22 cellular contexts compared by ENCODE assay signal in genomic region chr9:135963938-135964337, GRCh38.
"Had no signal": no experiment of that assay in that cellular context is flagged by ENCODE, and none has a peak within 500 bp of the region (broad histone marks: within the 10 kb centered on the region; RNA-seq: fewer than 3 reads in every experiment).

No MANE protein-coding gene starts in this region.

- H3K27ac Mint-ChIP-seq: stimulated activated effector memory CD8-positive, alpha-beta T cell treated with anti-CD3 and anti-CD28 coated beads, Interleukin-12 subunit alpha, Interleukin-12 subunit beta, amount 100 ng/mL, for 72 hours; type B pancreatic cell had no signal

- H3K4me3 ChIP-seq: coronary artery, heart left ventricle, mucosa of descending colon, psoas muscle, right lobe of liver, suprapubic skin, thyroid gland had no signal

- H3K9me3 ChIP-seq: heart left ventricle, mucosa of descending colon, psoas muscle, right lobe of liver, suprapubic skin, thyroid gland had no signal

- ATAC-seq: esophagus mucosa; heart left ventricle; left lobe of liver; mucosa of descending colon; naive thymus-derived CD8-positive, alpha-beta T cell; psoas muscle; right lobe of liver; stimulated activated effector memory CD8-positive, alpha-beta T cell treated with anti-CD3 and anti-CD28 coated beads, Interleukin-12 subunit alpha, Interleukin-12 subunit beta, amount 100 ng/mL, for 72 hours; stimulated activated naive CD8-positive, alpha-beta T cell treated with anti-CD3 and anti-CD28 coated beads, Interleukin-15, Interleukin-2, amounts not matched to agents 100 U/mL and 50 U/mL, for 24 hours had no signal

- H3K9me3 Mint-ChIP-seq: naive thymus-derived CD8-positive, alpha-beta T cell; stimulated activated effector memory CD8-positive, alpha-beta T cell treated with anti-CD3 and anti-CD28 coated beads, Interleukin-12 subunit alpha, Interleukin-12 subunit beta, amount 100 ng/mL, for 72 hours; type B pancreatic cell had no signal

- DNase-seq: effector memory CD4-positive, alpha-beta T cell; heart left ventricle; hypothalamus; islet precursor cell; mammary epithelial cell; mucosa of descending colon; naive thymus-derived CD8-positive, alpha-beta T cell; occipital lobe; psoas muscle; retina; right lobe of liver; stimulated activated CD4-positive, alpha-beta T cell treated with anti-CD3 and anti-CD28 coated beads, Interleukin-4, amount 100 ng/mL, for 1 hour; stimulated activated CD8-positive, alpha-beta memory T cell treated with anti-CD3 and anti-CD28 coated beads, Interleukin-4, amount 100 ng/mL, for 48 hours; stimulated activated naive CD8-positive, alpha-beta T cell treated with anti-CD3 and anti-CD28 coated beads, Interleukin-15, Interleukin-2, amounts not matched to agents 100 U/mL and 50 U/mL, for 24 hours; thyroid gland had no signal

- H3K27ac ChIP-seq: coronary artery, heart left ventricle, parathyroid adenoma, psoas muscle, right lobe of liver, suprapubic skin, thyroid gland had no signal

- H3K4me3 Mint-ChIP-seq: stimulated activated effector memory CD8-positive, alpha-beta T cell treated with anti-CD3 and anti-CD28 coated beads, Interleukin-12 subunit alpha, Interleukin-12 subunit beta, amount 100 ng/mL, for 72 hours; type B pancreatic cell had no signal

- H3K36me3 ChIP-seq: heart left ventricle, right lobe of liver, suprapubic skin, thyroid gland had no signal

- H3K27me3 ChIP-seq: heart left ventricle, right lobe of liver, suprapubic skin, thyroid gland had no signal

- H3K36me3 Mint-ChIP-seq: naive thymus-derived CD8-positive, alpha-beta T cell; type B pancreatic cell had no signal
